1 cellular context compared by ENCODE assay signal in genomic region chr19:30224689-30225606, GRCh38.
TF ChIP-seq lines count a peak whose summit lies in the region.

No MANE protein-coding gene starts in this region.

TF ChIP-seq in HEK293, 187 proteins besides CTCF, POLR2A, EP300 and RAD21 (continued from another document and continues in another):
- TF ChIP-seq ZNF747 (tag by site-specific recombination; IDR thresholded peaks at IDR 0.05) (no peak), PRDM1 (tag by site-specific recombination; IDR thresholded peaks at IDR 0.05) (peak; percentile 3; the same call in 1 of the 2 replicates), ZNF223 (tag by site-specific recombination; IDR thresholded peaks at IDR 0.05) (no peak), ATF2 (tag by site-specific recombination; IDR thresholded peaks at IDR 0.05; ENCODE audit: low read depth) (peak; percentile 70; the same call in 1 of the 2 replicates), OVOL3 (tag by site-specific recombination; IDR thresholded peaks at IDR 0.05) (no peak), ZNF776 (tag by site-specific recombination; IDR thresholded peaks at IDR 0.05; ENCODE audit: borderline replicate concordance) (no peak), ZNF76 (tag by site-specific recombination; IDR thresholded peaks at IDR 0.05; ENCODE audit: borderline replicate concordance, low read depth) (peak; percentile 56; the same call in 1 of the 2 replicates), ZNF585B (tag by site-specific recombination; IDR thresholded peaks at IDR 0.05) (no peak), ZBTB8A (tag by site-specific recombination; IDR thresholded peaks at IDR 0.05) (peak; percentile 99), ZNF274 (IDR thresholded peaks at IDR 0.05; ENCODE audit: low read length) (no peak), ZNF274 (tag by site-specific recombination; IDR thresholded peaks at IDR 0.05; ENCODE audit: borderline replicate concordance) (no peak), ZNF19 (tag by site-specific recombination; IDR thresholded peaks at IDR 0.05; ENCODE audit: low read depth) (no peak; the same call in 1 of the 2 replicates), ZNF596 (tag by site-specific recombination; IDR thresholded peaks at IDR 0.05) (peak; percentile 94), ZNF660 (tag by site-specific recombination; IDR thresholded peaks at IDR 0.05) (peak; percentile 80), ZNF146 (tag by site-specific recombination; IDR thresholded peaks at IDR 0.05) (peak; percentile 2; the same call in 1 of the 2 replicates), ZNF16 (tag by site-specific recombination; IDR thresholded peaks at IDR 0.05; ENCODE audit: low read depth) (0 out of 2 replicates have a peak, but pooled peaks have one; percentile 16), SP7 (tag by site-specific recombination; IDR thresholded peaks at IDR 0.05) (peak; percentile 17; the same call in 1 of the 2 replicates), ZNF2 (tag by site-specific recombination; IDR thresholded peaks at IDR 0.05) (peak; percentile 37; the same call in 1 of the 2 replicates), ZNF211 (tag by site-specific recombination; IDR thresholded peaks at IDR 0.05; ENCODE audit: low read depth) (no peak), ZNF23 (tag by site-specific recombination; IDR thresholded peaks at IDR 0.05; ENCODE audit: borderline replicate concordance) (no peak), SCRT1 (tag by site-specific recombination; IDR thresholded peaks at IDR 0.05; ENCODE audit: borderline replicate concordance) (no peak), ZNF24 (tag by site-specific recombination; IDR thresholded peaks at IDR 0.05) (peak; percentile 45; the same call in 1 of the 2 replicates), ZNF311 (tag by site-specific recombination; IDR thresholded peaks at IDR 0.05; ENCODE audit: borderline replicate concordance) (no peak), ZIC2 (tag by site-specific recombination; IDR thresholded peaks at IDR 0.05) (0 out of 2 replicates have a peak, but pooled peaks have one; percentile 12), YY2 (tag by site-specific recombination; IDR thresholded peaks at IDR 0.05) (peak; percentile 50; the same call in 1 of the 2 replicates), ZSCAN16 (tag by site-specific recombination; IDR thresholded peaks at IDR 0.05) (peak; percentile 42; the same call in 1 of the 2 replicates), MZF1 (tag by site-specific recombination; IDR thresholded peaks at IDR 0.05; ENCODE audit: borderline replicate concordance) (peak; percentile 89), ZBTB20 (tag by site-specific recombination; IDR thresholded peaks at IDR 0.05) (peak; percentile 95), ZBTB21 (tag by site-specific recombination; IDR thresholded peaks at IDR 0.05) (peak; percentile 96), ZNF558 (tag by site-specific recombination; IDR thresholded peaks at IDR 0.05) (0 out of 2 replicates have a peak, but pooled peaks have one; percentile 34), EGR2 (tag by site-specific recombination; IDR thresholded peaks at IDR 0.05; ENCODE audit: low read depth) (peak; percentile 65), ZNF280C (tag by site-specific recombination; IDR thresholded peaks at IDR 0.05) (no peak), SP2 (tag by site-specific recombination; IDR thresholded peaks at IDR 0.05) (peak; percentile 74), ZNF501 (tag by site-specific recombination; IDR thresholded peaks at IDR 0.05) (peak; percentile 16; the same call in 1 of the 2 replicates), ZNF629 (tag by site-specific recombination; IDR thresholded peaks at IDR 0.05) (peak; percentile 98), ZNF114 (tag by site-specific recombination; IDR thresholded peaks at IDR 0.05) (no peak), ZNF549 (tag by site-specific recombination; IDR thresholded peaks at IDR 0.05) (no peak)
- TF ChIP-seq, protein P1, sequence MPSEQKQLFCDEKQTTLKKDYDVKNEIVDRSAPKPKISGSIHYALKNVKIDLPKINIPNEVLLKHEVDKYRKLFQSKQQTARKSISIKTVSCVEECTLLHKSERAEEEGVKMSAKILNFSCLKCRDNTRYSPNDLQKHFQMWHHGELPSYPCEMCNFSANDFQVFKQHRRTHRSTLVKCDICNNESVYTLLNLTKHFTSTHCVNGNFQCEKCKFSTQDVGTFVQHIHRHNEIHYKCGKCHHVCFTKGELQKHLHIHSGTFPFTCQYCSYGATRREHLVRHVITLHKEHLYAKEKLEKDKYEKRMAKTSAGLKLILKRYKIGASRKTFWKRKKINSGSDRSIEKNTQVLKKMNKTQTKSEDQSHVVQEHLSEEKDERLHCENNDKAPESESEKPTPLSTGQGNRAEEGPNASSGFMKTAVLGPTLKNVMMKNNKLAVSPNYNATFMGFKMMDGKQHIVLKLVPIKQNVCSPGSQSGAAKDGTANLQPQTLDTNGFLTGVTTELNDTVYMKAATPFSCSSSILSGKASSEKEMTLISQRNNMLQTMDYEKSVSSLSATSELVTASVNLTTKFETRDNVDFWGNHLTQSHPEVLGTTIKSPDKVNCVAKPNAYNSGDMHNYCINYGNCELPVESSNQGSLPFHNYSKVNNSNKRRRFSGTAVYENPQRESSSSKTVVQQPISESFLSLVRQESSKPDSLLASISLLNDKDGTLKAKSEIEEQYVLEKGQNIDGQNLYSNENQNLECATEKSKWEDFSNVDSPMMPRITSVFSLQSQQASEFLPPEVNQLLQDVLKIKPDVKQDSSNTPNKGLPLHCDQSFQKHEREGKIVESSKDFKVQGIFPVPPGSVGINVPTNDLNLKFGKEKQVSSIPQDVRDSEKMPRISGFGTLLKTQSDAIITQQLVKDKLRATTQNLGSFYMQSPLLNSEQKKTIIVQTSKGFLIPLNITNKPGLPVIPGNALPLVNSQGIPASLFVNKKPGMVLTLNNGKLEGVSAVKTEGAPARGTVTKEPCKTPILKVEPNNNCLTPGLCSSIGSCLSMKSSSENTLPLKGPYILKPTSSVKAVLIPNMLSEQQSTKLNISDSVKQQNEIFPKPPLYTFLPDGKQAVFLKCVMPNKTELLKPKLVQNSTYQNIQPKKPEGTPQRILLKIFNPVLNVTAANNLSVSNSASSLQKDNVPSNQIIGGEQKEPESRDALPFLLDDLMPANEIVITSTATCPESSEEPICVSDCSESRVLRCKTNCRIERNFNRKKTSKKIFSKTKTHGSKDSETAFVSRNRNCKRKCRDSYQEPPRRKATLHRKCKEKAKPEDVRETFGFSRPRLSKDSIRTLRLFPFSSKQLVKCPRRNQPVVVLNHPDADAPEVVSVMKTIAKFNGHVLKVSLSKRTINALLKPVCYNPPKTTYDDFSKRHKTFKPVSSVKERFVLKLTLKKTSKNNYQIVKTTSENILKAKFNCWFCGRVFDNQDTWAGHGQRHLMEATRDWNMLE (tag by site-specific recombination; conservative IDR thresholded peaks at IDR 0.05; ENCODE audit: low read depth) = no peak
- TF ChIP-seq, protein P2, sequence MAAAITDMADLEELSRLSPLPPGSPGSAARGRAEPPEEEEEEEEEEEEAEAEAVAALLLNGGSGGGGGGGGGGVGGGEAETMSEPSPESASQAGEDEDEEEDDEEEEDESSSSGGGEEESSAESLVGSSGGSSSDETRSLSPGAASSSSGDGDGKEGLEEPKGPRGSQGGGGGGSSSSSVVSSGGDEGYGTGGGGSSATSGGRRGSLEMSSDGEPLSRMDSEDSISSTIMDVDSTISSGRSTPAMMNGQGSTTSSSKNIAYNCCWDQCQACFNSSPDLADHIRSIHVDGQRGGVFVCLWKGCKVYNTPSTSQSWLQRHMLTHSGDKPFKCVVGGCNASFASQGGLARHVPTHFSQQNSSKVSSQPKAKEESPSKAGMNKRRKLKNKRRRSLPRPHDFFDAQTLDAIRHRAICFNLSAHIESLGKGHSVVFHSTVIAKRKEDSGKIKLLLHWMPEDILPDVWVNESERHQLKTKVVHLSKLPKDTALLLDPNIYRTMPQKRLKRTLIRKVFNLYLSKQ (tag by site-specific recombination; IDR thresholded peaks at IDR 0.05; ENCODE audit: borderline replicate concordance) = no peak
- TF ChIP-seq, protein P3, sequence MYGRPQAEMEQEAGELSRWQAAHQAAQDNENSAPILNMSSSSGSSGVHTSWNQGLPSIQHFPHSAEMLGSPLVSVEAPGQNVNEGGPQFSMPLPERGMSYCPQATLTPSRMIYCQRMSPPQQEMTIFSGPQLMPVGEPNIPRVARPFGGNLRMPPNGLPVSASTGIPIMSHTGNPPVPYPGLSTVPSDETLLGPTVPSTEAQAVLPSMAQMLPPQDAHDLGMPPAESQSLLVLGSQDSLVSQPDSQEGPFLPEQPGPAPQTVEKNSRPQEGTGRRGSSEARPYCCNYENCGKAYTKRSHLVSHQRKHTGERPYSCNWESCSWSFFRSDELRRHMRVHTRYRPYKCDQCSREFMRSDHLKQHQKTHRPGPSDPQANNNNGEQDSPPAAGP (tag by site-specific recombination; IDR thresholded peaks at IDR 0.05) = peak; percentile 67; the same call in 1 of the 2 replicates
- TF ChIP-seq, protein P4, sequence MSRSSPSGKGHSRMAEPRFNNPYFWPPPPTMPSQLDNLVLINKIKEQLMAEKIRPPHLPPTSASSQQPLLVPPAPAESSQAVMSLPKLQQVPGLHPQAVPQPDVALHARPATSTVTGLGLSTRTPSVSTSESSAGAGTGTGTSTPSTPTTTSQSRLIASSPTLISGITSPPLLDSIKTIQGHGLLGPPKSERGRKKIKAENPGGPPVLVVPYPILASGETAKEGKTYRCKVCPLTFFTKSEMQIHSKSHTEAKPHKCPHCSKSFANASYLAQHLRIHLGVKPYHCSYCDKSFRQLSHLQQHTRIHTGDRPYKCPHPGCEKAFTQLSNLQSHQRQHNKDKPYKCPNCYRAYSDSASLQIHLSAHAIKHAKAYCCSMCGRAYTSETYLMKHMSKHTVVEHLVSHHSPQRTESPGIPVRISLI (tag by site-specific recombination; IDR thresholded peaks at IDR 0.05) = peak; percentile 100
- TF ChIP-seq, protein P5, sequence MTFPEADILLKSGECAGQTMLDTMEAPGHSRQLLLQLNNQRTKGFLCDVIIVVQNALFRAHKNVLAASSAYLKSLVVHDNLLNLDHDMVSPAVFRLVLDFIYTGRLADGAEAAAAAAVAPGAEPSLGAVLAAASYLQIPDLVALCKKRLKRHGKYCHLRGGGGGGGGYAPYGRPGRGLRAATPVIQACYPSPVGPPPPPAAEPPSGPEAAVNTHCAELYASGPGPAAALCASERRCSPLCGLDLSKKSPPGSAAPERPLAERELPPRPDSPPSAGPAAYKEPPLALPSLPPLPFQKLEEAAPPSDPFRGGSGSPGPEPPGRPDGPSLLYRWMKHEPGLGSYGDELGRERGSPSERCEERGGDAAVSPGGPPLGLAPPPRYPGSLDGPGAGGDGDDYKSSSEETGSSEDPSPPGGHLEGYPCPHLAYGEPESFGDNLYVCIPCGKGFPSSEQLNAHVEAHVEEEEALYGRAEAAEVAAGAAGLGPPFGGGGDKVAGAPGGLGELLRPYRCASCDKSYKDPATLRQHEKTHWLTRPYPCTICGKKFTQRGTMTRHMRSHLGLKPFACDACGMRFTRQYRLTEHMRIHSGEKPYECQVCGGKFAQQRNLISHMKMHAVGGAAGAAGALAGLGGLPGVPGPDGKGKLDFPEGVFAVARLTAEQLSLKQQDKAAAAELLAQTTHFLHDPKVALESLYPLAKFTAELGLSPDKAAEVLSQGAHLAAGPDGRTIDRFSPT (tag by site-specific recombination; IDR thresholded peaks at IDR 0.05) = peak; percentile 23; the same call in 1 of the 2 replicates
- TF ChIP-seq, protein P6, sequence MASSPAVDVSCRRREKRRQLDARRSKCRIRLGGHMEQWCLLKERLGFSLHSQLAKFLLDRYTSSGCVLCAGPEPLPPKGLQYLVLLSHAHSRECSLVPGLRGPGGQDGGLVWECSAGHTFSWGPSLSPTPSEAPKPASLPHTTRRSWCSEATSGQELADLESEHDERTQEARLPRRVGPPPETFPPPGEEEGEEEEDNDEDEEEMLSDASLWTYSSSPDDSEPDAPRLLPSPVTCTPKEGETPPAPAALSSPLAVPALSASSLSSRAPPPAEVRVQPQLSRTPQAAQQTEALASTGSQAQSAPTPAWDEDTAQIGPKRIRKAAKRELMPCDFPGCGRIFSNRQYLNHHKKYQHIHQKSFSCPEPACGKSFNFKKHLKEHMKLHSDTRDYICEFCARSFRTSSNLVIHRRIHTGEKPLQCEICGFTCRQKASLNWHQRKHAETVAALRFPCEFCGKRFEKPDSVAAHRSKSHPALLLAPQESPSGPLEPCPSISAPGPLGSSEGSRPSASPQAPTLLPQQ (tag by site-specific recombination; IDR thresholded peaks at IDR 0.05) = peak; percentile 83
- TF ChIP-seq, protein P7, sequence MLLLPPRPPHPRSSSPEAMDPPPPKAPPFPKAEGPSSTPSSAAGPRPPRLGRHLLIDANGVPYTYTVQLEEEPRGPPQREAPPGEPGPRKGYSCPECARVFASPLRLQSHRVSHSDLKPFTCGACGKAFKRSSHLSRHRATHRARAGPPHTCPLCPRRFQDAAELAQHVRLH (tag by site-specific recombination; IDR thresholded peaks at IDR 0.05) = peak; percentile 23; the same call in 1 of the 2 replicates
- TF ChIP-seq, protein P8, sequence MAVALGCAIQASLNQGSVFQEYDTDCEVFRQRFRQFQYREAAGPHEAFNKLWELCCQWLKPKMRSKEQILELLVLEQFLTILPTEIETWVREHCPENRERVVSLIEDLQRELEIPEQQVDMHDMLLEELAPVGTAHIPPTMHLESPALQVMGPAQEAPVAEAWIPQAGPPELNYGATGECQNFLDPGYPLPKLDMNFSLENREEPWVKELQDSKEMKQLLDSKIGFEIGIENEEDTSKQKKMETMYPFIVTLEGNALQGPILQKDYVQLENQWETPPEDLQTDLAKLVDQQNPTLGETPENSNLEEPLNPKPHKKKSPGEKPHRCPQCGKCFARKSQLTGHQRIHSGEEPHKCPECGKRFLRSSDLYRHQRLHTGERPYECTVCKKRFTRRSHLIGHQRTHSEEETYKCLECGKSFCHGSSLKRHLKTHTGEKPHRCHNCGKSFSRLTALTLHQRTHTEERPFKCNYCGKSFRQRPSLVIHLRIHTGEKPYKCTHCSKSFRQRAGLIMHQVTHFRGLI (tag by site-specific recombination; IDR thresholded peaks at IDR 0.05) = peak; percentile 92
